In genomic region chr12:112939761-112940357, GRCh38 we compare ENCODE assay signal across 8 cellular contexts. TPM values are rescaled to one million over a fixed set of nuclear protein-coding genes. Genes with fewer than 3 reads are reported as not detected.
DNase-seq lines count a peak whose midpoint lies in the region; ATAC-seq lines count a peak whose summit lies in the region.

No MANE protein-coding gene starts in this region.

- 36% methylated on average over 7 of the region's 7 CpGs for WGBS in right cardiac atrium

- peak overlapping the region; percentile 67 for H3K27ac Mint-ChIP-seq in activated naive CD8-positive, alpha-beta T cell

- no peaks in the 10 kb centered on the region for H3K27me3 Mint-ChIP-seq in activated naive CD8-positive, alpha-beta T cell

- peak overlapping the region; percentile 90 for H3K4me3 Mint-ChIP-seq in activated naive CD8-positive, alpha-beta T cell

- H3K4me1 Mint-ChIP-seq in activated naive CD8-positive, alpha-beta T cell (ENCODE audit: low read depth) = peaks cover 37% of the 10 kb centered on the region

- peaks cover 5% of the 10 kb centered on the region for H3K36me3 Mint-ChIP-seq in activated naive CD8-positive, alpha-beta T cell

- H3K27ac ChIP-seq in right cardiac atrium (ENCODE audit: low read length) = no peak overlapping the region

- H3K9me3 ChIP-seq in right cardiac atrium (ENCODE audit: control insufficient read depth, low read length) = no peaks in the 10 kb centered on the region

- H3K27me3 ChIP-seq in right cardiac atrium (ENCODE audit: control insufficient read depth, insufficient read depth) = no peaks in the 10 kb centered on the region

- H3K9me3 Mint-ChIP-seq in activated naive CD8-positive, alpha-beta T cell (ENCODE audit: low read depth) = no peaks in the 10 kb centered on the region

- peak overlapping the region; percentile 41 for H3K4me3 ChIP-seq in right cardiac atrium (ENCODE audit: low read length)

- peaks cover 3% of the 10 kb centered on the region for H3K4me1 ChIP-seq in right cardiac atrium (ENCODE audit: control insufficient read depth, insufficient read depth, low read length)

- DNase-seq in right cardiac atrium (no peak), left cardiac atrium (no peak), NCI-H187 (lab: John Stamatoyannopoulos, UW) (no peak), NCI-H774 (lab: John Stamatoyannopoulos, UW) (no peak), islet precursor cell (no peak)

- intact Hi-C loops in right cardiac atrium (cut with DNase I) = no loop called here
- intact Hi-C loops in left cardiac atrium (cut with DNase I) = loop anchor here in 1 of 2 donors (2.0 kb wide), 1 partner anchor 39 kb away; the partner anchor contains the start of gene OAS2

- ATAC-seq in right cardiac atrium (no peak), left cardiac atrium (no peak), HG03095 (IDR thresholded peaks at IDR 0.05; ENCODE audit: unreplicated experiment) (peak; percentile 65), HG03139 (IDR thresholded peaks at IDR 0.05; ENCODE audit: unreplicated experiment) (no peak)

RNA-seq across cellular contexts. Expression of gene OAS3, which starts 1.6 kb away (rescaled TPM):
- total RNA-seq in right cardiac atrium (10 to 100 TPM in 1 of 4 donors, 1 to 10 TPM in 3; 5.5 to 15.7 (median 7.9) TPM), left cardiac atrium (10 to 100 TPM in 1 of 2 donors, 1 to 10 TPM in 1; 8.1 to 19.4 TPM)
- 5.1 TPM for polyA plus RNA-seq in right cardiac atrium

RNA-seq across cellular contexts. Expression of gene OAS1, which starts 33.1 kb away (rescaled TPM):
- 10 to 100 TPM in 2 of 4 donors, 1 to 10 TPM in 2; 5.2 to 16.2 (median 12.2) TPM for total RNA-seq in right cardiac atrium
- 6.6 TPM for polyA plus RNA-seq in right cardiac atrium
- 10 to 100 TPM; 13.8 to 18.1 TPM for total RNA-seq in left cardiac atrium

RNA-seq across cellular contexts. Expression of gene OAS2, which starts 38.5 kb away (rescaled TPM):
- total RNA-seq in right cardiac atrium = 10 to 100 TPM in 2 of 4 donors, 1 to 10 TPM in 2; 4.8 to 13.7 (median 9.8) TPM
- polyA plus RNA-seq in right cardiac atrium = 4.1 TPM
- 10 to 100 TPM in 1 of 2 donors, 1 to 10 TPM in 1; 6.5 to 18.4 TPM for total RNA-seq in left cardiac atrium
